In the genomic region with DNA sequence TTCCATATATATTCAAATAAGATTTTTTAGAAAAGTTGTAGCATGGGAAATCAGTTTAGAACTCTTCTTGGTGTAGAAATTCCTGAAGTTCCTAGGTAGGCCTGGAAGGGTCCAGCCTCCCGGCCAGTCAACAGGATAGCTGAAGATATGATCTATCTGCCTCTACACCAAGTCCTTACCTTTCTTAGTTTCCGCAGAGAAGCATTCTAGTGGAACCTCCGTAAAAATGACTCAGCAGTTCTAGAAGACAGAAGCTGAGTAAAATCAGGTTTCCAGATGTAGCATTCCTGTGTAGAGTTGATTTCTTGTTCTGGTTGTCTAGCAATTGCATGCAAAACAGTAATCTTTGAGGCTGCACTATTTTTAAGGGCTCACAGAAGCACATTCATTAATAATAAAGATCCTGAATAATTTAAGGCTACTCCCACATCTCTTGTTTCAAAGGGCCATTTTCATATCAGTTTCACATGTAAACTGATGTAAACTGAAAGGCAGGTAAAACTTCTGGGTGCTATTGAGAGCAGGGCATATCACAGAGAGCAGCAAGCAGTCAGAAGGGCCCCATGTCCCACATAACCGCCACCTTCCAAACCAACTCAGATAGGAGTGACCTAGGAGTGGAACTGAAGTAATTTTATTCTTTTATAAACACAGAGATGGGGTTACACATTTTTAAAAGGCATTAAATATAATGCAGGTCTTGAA, we compare ENCODE assay signal across 13 cellular contexts. TPM values are rescaled to one million over a fixed set of nuclear protein-coding genes. Genes with fewer than 3 reads are reported as not detected.
DNase-seq lines count a peak whose midpoint lies in the region; ATAC-seq and TF ChIP-seq lines count a peak whose summit lies in the region.
"Had no signal": no experiment of that assay in that cellular context is flagged by ENCODE, and none has a peak within 500 bp of the region (broad histone marks: within the 10 kb centered on the region; RNA-seq: fewer than 3 reads in every experiment).

No MANE protein-coding gene starts in this region.

- intact Hi-C loops in lower leg skin (cut with DNase I; ENCODE audit: low total_unique reads) (no loop called here), sigmoid colon (cut with DNase I) (no loop called here)

- no peaks in the 10 kb centered on the region for H3K9me3 ChIP-seq in sigmoid colon
- H3K9me3 ChIP-seq: transverse colon had no signal

- H3K36me3 ChIP-seq in sigmoid colon, result no peaks in the 10 kb centered on the region
- H3K36me3 ChIP-seq: transverse colon had no signal

- ATAC-seq in GM19328 (IDR thresholded peaks at IDR 0.05; ENCODE audit: unreplicated experiment), result peak; percentile 51
- ATAC-seq in HG02623 (IDR thresholded peaks at IDR 0.05; ENCODE audit: unreplicated experiment), result peak; percentile 68
- ATAC-seq in HG03378 (IDR thresholded peaks at IDR 0.05; ENCODE audit: unreplicated experiment), result peak; percentile 92

- in situ Hi-C loops in Caki2 (cut with HindIII; ENCODE audit: low pct_unique_long_range_greater_than_20kb, low sequenced_read_pairs), result no loop called here

- TF ChIP-seq CTCF in lower leg skin (IDR thresholded peaks at IDR 0.05), result no peak
- no peak for TF ChIP-seq CTCF in sigmoid colon (IDR thresholded peaks at IDR 0.05)

- no peaks in the 10 kb centered on the region for H3K27me3 ChIP-seq in sigmoid colon

- H3K4me3 ChIP-seq in lower leg skin (ENCODE audit: low read depth, poor library complexity, severe bottlenecking), result no peak overlapping the region
- H3K4me3 ChIP-seq in sigmoid colon, result no peak overlapping the region
- H3K4me3 ChIP-seq: transverse colon had no signal

- TF ChIP-seq POLR2A in lower leg skin (IDR thresholded peaks at IDR 0.05), result no peak
- TF ChIP-seq POLR2A in sigmoid colon (IDR thresholded peaks at IDR 0.05), result no peak

- H3K4me1 ChIP-seq in sigmoid colon, result no peaks in the 10 kb centered on the region
- H3K4me1 ChIP-seq: transverse colon had no signal

- DNase-seq in Caki2 (ENCODE audit: low read depth) (peak; percentile 23), lower leg skin (ENCODE audit: low spot score in 2 of 2) (no peak), sigmoid colon (no peak), SHP77 treated with DMSO at 0.1 percent for 48 hours (lab: John Stamatoyannopoulos, UW) (no peak)
- no peak for DNase-seq in activated CD8-positive, alpha-beta memory T cell treated with anti-CD3 and anti-CD28 coated beads for 24 hours
- DNase-seq: activated T-cell treated with anti-CD3 and anti-CD28 coated beads for 4 hours, DMS153, NCI-H1694 treated with DMSO at 0.1 percent for 48 hours, transverse colon had no signal

- no peak overlapping the region for H3K27ac ChIP-seq in sigmoid colon
- H3K27ac ChIP-seq: transverse colon had no signal

- WGBS in lower leg skin, 2 donors, result 75 to 81% methylated on average over 4 of the region's 4 CpGs
- WGBS in sigmoid colon, 2 donors, result 67 to 92% methylated on average over 4 of the region's 4 CpGs

- TF ChIP-seq EP300 in sigmoid colon (IDR thresholded peaks at IDR 0.05), result no peak

RNA-seq across cellular contexts. Expression of a gene that starts 3.2 kb away (rescaled TPM):
- not detected in 2 replicates for total RNA-seq in Caki2 (2014; rRNA removed; shearing (Covaris generic); ENCODE audit: low replicate concordance)
- total RNA-seq in lower leg skin (not detected), sigmoid colon (not detected)
- polyA plus RNA-seq in sigmoid colon, result not detected
- total RNA-seq: transverse colon had no signal

RNA-seq across cellular contexts. Expression of a gene that starts 43.8 kb away (rescaled TPM):
- 5.2 and 5.4 TPM in 2 replicates for total RNA-seq in Caki2 (2014; rRNA removed; shearing (Covaris generic); ENCODE audit: low replicate concordance)
- total RNA-seq in lower leg skin (1 to 10 TPM in 1 of 4 donors, under 1 TPM in 3; 0.10 to 1.1 (median 0.46) TPM), sigmoid colon (1 to 10 TPM; 1.3 to 2.2 (median 1.8) TPM)
- under 1 TPM in 1 of 3 donors, not detected in 2; 0.28 TPM for polyA plus RNA-seq in sigmoid colon
- total RNA-seq: endothelial cell of umbilical vein had no signal

RNA-seq across cellular contexts. Expression of a gene that starts 44.0 kb away (rescaled TPM):
- 30.8 and 42.7 TPM in 2 replicates for total RNA-seq in Caki2 (2014; rRNA removed; shearing (Covaris generic); ENCODE audit: low replicate concordance)
- total RNA-seq in lower leg skin (10 to 100 TPM; 21.4 to 25.4 (median 23.8) TPM), sigmoid colon (10 to 100 TPM; 27.3 to 35.3 (median 32.0) TPM)
- polyA plus RNA-seq in sigmoid colon, result 10 to 100 TPM in 1 of 3 donors, 1 to 10 TPM in 2; 6.2 to 16.4 (median 8.4) TPM
